ENCODE assay signal across 17 cellular contexts in genomic region chr16:79170565-79171242, GRCh38.
DNase-seq lines count a peak whose midpoint lies in the region; ATAC-seq and TF ChIP-seq lines count a peak whose summit lies in the region.
"Had no signal": no experiment of that assay in that cellular context is flagged by ENCODE, and none has a peak within 500 bp of the region (broad histone marks: within the 10 kb centered on the region; RNA-seq: fewer than 3 reads in every experiment).

No MANE protein-coding gene starts in this region.

- peaks cover 16% of the 10 kb centered on the region for H3K4me1 Mint-ChIP-seq in neural crest cell

- no peak overlapping the region for H3K4me2 ChIP-seq in DND-41 (ENCODE audit: insufficient read depth, low read length)

- TF ChIP-seq CTCF in DND-41 (IDR thresholded peaks at IDR 0.05; ENCODE audit: borderline replicate concordance, extremely low read depth, low read length, poor library complexity, severe bottlenecking) (no peak), fibroblast of mammary gland (conservative IDR thresholded peaks at IDR 0.05; ENCODE audit: control insufficient read depth, insufficient read depth, low read depth, low read length) (no peak), neural crest cell (conservative IDR thresholded peaks at IDR 0.05) (no peak)

- H3K9me3 ChIP-seq in DND-41 (ENCODE audit: insufficient read depth, low read length, severe bottlenecking), result peaks cover 3% of the 10 kb centered on the region
- H3K9me3 ChIP-seq: MG63, vagina had no signal

- peak overlapping the region; percentile 44; the same call in 1 of the 2 replicates for H3K27ac ChIP-seq in DND-41 (ENCODE audit: low read length)
- H3K27ac ChIP-seq: SJCRH30, vagina had no signal

- H3K27ac Mint-ChIP-seq in neural crest cell (ENCODE audit: unreplicated experiment), result peak overlapping the region; percentile 88
- H3K27ac Mint-ChIP-seq: activated CD4-positive, alpha-beta T cell treated with anti-CD3 and anti-CD28 coated beads, Interleukin-2, amount 10 ng/mL, durations not matched to agents 24 days and 14 days; stimulated activated effector memory CD8-positive, alpha-beta T cell treated with anti-CD3 and anti-CD28 coated beads, Interleukin-12 subunit alpha, Interleukin-12 subunit beta, amount 100 ng/mL, for 72 hours had no signal

- H2AFZ ChIP-seq in DND-41 (ENCODE audit: low read depth, low read length), result no peak overlapping the region

- ATAC-seq in DND-41 (ENCODE audit: insufficient read depth, low read depth) (no peak), GM21529 (IDR thresholded peaks at IDR 0.05; ENCODE audit: unreplicated experiment) (no peak)
- ATAC-seq: esophagus mucosa; stimulated activated effector memory CD8-positive, alpha-beta T cell treated with anti-CD3 and anti-CD28 coated beads, Interleukin-12 subunit alpha, Interleukin-12 subunit beta, amount 100 ng/mL, for 72 hours had no signal

- H3K9ac ChIP-seq in DND-41 (ENCODE audit: low read depth, low read length), result no peak overlapping the region

- no peaks in the 10 kb centered on the region for H3K27me3 ChIP-seq in DND-41 (ENCODE audit: insufficient read depth, low read length, poor library complexity)
- H3K27me3 ChIP-seq: MG63, SJCRH30, vagina had no signal

- no peaks in the 10 kb centered on the region for H3K27me3 Mint-ChIP-seq in neural crest cell (ENCODE audit: low read depth)
- H3K27me3 Mint-ChIP-seq: activated CD4-positive, alpha-beta T cell treated with anti-CD3 and anti-CD28 coated beads, Interleukin-2, amount 10 ng/mL, durations not matched to agents 24 days and 14 days had no signal

- H3K36me3 ChIP-seq in DND-41 (ENCODE audit: insufficient read depth, low read length), result no peaks in the 10 kb centered on the region
- H3K36me3 ChIP-seq: MG63, SJCRH30, vagina had no signal

- peaks cover 4% of the 10 kb centered on the region for H3K36me3 Mint-ChIP-seq in neural crest cell (ENCODE audit: low read depth)
- H3K36me3 Mint-ChIP-seq: stimulated activated effector memory CD8-positive, alpha-beta T cell treated with anti-CD3 and anti-CD28 coated beads, Interleukin-12 subunit alpha, Interleukin-12 subunit beta, amount 100 ng/mL, for 72 hours had no signal

- no peak for DNase-seq in DND-41
- peak; percentile 36 for DNase-seq in NOMO-1 treated with dmso at 0.1 percent for 144 hours (lab: John Stamatoyannopoulos, UW; ENCODE audit: unreplicated experiment)
- DNase-seq in fibroblast of mammary gland (ENCODE audit: low read depth), result peak; percentile 55
- DNase-seq in neural crest cell (ENCODE audit: low read depth, low spot score), result no peak
- no peak for DNase-seq in HuH-7 (ENCODE audit: low spot score)
- DNase-seq in T-helper 1 cell, result no peak
- no peak for DNase-seq in hypothalamus (lab: John Stamatoyannopoulos, UW)
- DNase-seq: activated CD4-positive, alpha-beta T cell treated with anti-CD3 and anti-CD28 coated beads, Interleukin-2, amount 10 ng/mL, durations not matched to agents 24 days and 14 days; activated T-cell treated with anti-CD3 and anti-CD28 coated beads, Interleukin-2, amount 50 U/mL, for 1 hour; MG63; NCI-H2107; SJCRH30; T1000 had no signal

- H3K4me3 Mint-ChIP-seq in neural crest cell, result no peak overlapping the region
- H3K4me3 Mint-ChIP-seq: activated CD4-positive, alpha-beta T cell treated with anti-CD3 and anti-CD28 coated beads, Interleukin-2, amount 10 ng/mL, durations not matched to agents 24 days and 14 days; stimulated activated effector memory CD8-positive, alpha-beta T cell treated with anti-CD3 and anti-CD28 coated beads, Interleukin-12 subunit alpha, Interleukin-12 subunit beta, amount 100 ng/mL, for 72 hours had no signal

- no peak overlapping the region for H3K4me3 ChIP-seq in DND-41 (ENCODE audit: low read depth in 1 of 2, low read length in 2 of 2)
- no peak overlapping the region for H3K4me3 ChIP-seq in fibroblast of mammary gland (ENCODE audit: control insufficient read depth, low read depth, low read length)
- H3K4me3 ChIP-seq: MG63, SJCRH30, vagina had no signal

- peaks cover 31% of the 10 kb centered on the region for H3K4me1 ChIP-seq in DND-41 (ENCODE audit: insufficient read depth, low read length)
- H3K4me1 ChIP-seq: SJCRH30, vagina had no signal

- H3K9me3 Mint-ChIP-seq in neural crest cell, result peaks cover 6% of the 10 kb centered on the region

- no peaks in the 10 kb centered on the region for H4K20me1 ChIP-seq in DND-41 (ENCODE audit: insufficient read depth, low read length)

- H3K79me2 ChIP-seq in DND-41 (ENCODE audit: insufficient read depth, low read length), result no peaks in the 10 kb centered on the region

Comparison
In these comparisons a context has a peak if more than half of its experiments do, and no peak if none do; other contexts are left out.
1. DNase-seq: peak in NOMO-1 treated with dmso at 0.1 percent for 144 hours (single experiment) and fibroblast of mammary gland (single experiment); none in DND-41 (single experiment), neural crest cell (single experiment), HuH-7 (single experiment), T-helper 1 cell (0 of 5) and hypothalamus (0 of 51).